Comparison of ENCODE assay signal across 14 cellular contexts in the genomic region with DNA sequence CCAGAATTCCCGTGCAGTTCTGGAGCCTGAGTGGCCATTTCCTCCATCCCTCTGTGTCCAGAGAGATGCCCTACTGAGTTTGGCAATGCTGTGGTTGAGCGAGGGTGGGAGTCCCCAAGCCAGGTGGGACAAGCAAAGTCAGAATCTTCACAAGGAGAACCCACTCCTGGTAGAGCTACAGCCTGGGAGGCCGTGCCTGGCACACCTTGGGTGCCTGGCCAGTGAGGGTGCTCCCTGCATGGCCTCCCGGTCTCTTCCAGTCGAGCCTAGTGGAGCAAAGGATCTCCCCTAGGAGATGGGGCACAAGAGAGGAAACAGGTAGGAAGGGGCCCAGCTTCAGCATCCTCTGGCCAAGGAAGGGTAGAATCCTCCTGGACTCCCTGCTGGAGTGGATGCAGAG. TPM values are rescaled to one million over a fixed set of nuclear protein-coding genes. Genes with fewer than 3 reads are reported as not detected.
DNase-seq lines count a peak whose midpoint lies in the region; ATAC-seq and TF ChIP-seq lines count a peak whose summit lies in the region.
"Had no signal": no experiment of that assay in that cellular context is flagged by ENCODE, and none has a peak within 500 bp of the region (broad histone marks: within the 10 kb centered on the region; RNA-seq: fewer than 3 reads in every experiment).

No MANE protein-coding gene starts in this region.

- no peaks in the 10 kb centered on the region for H3K9me3 Mint-ChIP-seq in activated CD4-positive, alpha-beta T cell treated with anti-CD3 and anti-CD28 coated beads for 36 hours (ENCODE audit: low read depth)
- H3K9me3 Mint-ChIP-seq in activated naive CD8-positive, alpha-beta T cell treated with anti-CD3 and anti-CD28 coated beads for 36 hours = no peaks in the 10 kb centered on the region
- peaks cover 2% of the 10 kb centered on the region for H3K9me3 Mint-ChIP-seq in neural progenitor cell

- CTCF ChIA-PET in activated CD4-positive, alpha-beta T cell treated with anti-CD3 and anti-CD28 coated beads for 36 hours (lab: Charles Lee) = interaction anchor here (0.6 to 1.4 kb wide), 9 partner anchors 9 to 1049 kb away, joined by 3 to 16 read pairs (median 5); a partner anchor contains a TSS

- H3K4me1 Mint-ChIP-seq in activated CD4-positive, alpha-beta T cell treated with anti-CD3 and anti-CD28 coated beads for 36 hours = peaks cover 19% of the 10 kb centered on the region
- peaks cover 18% of the 10 kb centered on the region for H3K4me1 Mint-ChIP-seq in activated naive CD8-positive, alpha-beta T cell treated with anti-CD3 and anti-CD28 coated beads for 36 hours
- peaks cover 32% of the 10 kb centered on the region for H3K4me1 Mint-ChIP-seq in neural progenitor cell

- H3K9ac ChIP-seq in DND-41 (ENCODE audit: low read depth, low read length) (peak overlapping the region; percentile 65), neural progenitor cell (no peak overlapping the region)
- H3K9ac ChIP-seq: parathyroid adenoma had no signal

- peaks cover 4% of the 10 kb centered on the region for H4K20me1 ChIP-seq in DND-41 (ENCODE audit: insufficient read depth, low read length)
- H4K20me1 ChIP-seq in neural progenitor cell (ENCODE audit: low read depth) = no peaks in the 10 kb centered on the region

- peaks cover 37% of the 10 kb centered on the region for H3F3A ChIP-seq in neural progenitor cell (ENCODE audit: low read depth)

- H3K4me2 ChIP-seq in DND-41 (ENCODE audit: insufficient read depth, low read length) (peak overlapping the region; percentile 99), neural progenitor cell (no peak overlapping the region)

- no peak for ATAC-seq in activated CD4-positive, alpha-beta T cell treated with anti-CD3 and anti-CD28 coated beads for 36 hours
- no peak for ATAC-seq in DND-41 (ENCODE audit: insufficient read depth, low read depth)

- TF ChIP-seq CTCF in DND-41 (IDR thresholded peaks at IDR 0.05; ENCODE audit: borderline replicate concordance, extremely low read depth, low read length, poor library complexity, severe bottlenecking) = no peak
- no peak for TF ChIP-seq CTCF in neural progenitor cell (IDR thresholded peaks at IDR 0.05)

- H3K4me3 Mint-ChIP-seq in activated CD4-positive, alpha-beta T cell treated with anti-CD3 and anti-CD28 coated beads for 36 hours = peak overlapping the region; percentile 68
- peak overlapping the region; percentile 73 for H3K4me3 Mint-ChIP-seq in activated naive CD8-positive, alpha-beta T cell treated with anti-CD3 and anti-CD28 coated beads for 36 hours
- peak overlapping the region; percentile 86 for H3K4me3 Mint-ChIP-seq in neural progenitor cell

- H3K4me1 ChIP-seq in DND-41 (ENCODE audit: insufficient read depth, low read length) (peaks cover 40% of the 10 kb centered on the region), neural progenitor cell (peaks cover 11% of the 10 kb centered on the region)
- H3K4me1 ChIP-seq: parathyroid adenoma had no signal

- H3K27me3 ChIP-seq in DND-41 (ENCODE audit: insufficient read depth, low read length, poor library complexity) (peaks cover 19% of the 10 kb centered on the region), neural progenitor cell (peaks cover 16% of the 10 kb centered on the region)
- H3K27me3 ChIP-seq: SJCRH30 had no signal

- H3K4me3 ChIP-seq in DND-41 (ENCODE audit: low read depth in 1 of 2, low read length in 2 of 2) (peak overlapping the region in 1 of 2 experiments; percentile 60; a peak in 2 of 4 replicates), neural progenitor cell (no peak overlapping the region)

- H3K36me3 ChIP-seq in DND-41 (ENCODE audit: insufficient read depth, low read length) (no peaks in the 10 kb centered on the region), neural progenitor cell (no peaks in the 10 kb centered on the region)
- H3K36me3 ChIP-seq: SJCRH30 had no signal

- H3K27ac ChIP-seq in DND-41 (ENCODE audit: low read length) (no peak overlapping the region), neural progenitor cell (no peak overlapping the region)
- H3K27ac ChIP-seq: parathyroid adenoma, SJCRH30 had no signal

- POLR2A ChIA-PET in activated CD4-positive, alpha-beta T cell treated with anti-CD3 and anti-CD28 coated beads for 36 hours (lab: Charles Lee) = interaction anchor here (0.7 to 1.8 kb wide), 4 partner anchors 51 to 105 kb away, joined by 3 to 5 read pairs (median 4); no protein-coding TSS in a partner anchor

- no peak for DNase-seq in activated CD4-positive, alpha-beta T cell treated with anti-CD3 and anti-CD28 coated beads for 36 hours
- DNase-seq in activated CD4-positive, alpha-beta T cell treated with anti-CD3 and anti-CD28 coated beads for 4 hours = no peak
- DNase-seq in DND-41 (no peak), neural progenitor cell (ENCODE audit: low spot score) (no peak), NCI-H1417 treated with DMSO at 0.1 percent for 48 hours (lab: John Stamatoyannopoulos, UW) (no peak), mesenteric fat pad (ENCODE audit: low spot score) (no peak), NCI-H1694 (lab: John Stamatoyannopoulos, UW) (no peak)
- no peak for DNase-seq in activated naive CD8-positive, alpha-beta T cell treated with anti-CD3 and anti-CD28 coated beads for 36 hours
- DNase-seq: amniotic stem cell, KBM-7, mesendoderm, NCI-H1105 treated with DMSO at 0.1 percent for 48 hours, SJCRH30 had no signal

- H3K9me3 ChIP-seq in DND-41 (ENCODE audit: insufficient read depth, low read length, severe bottlenecking) (no peaks in the 10 kb centered on the region), neural progenitor cell (ENCODE audit: low read depth) (no peaks in the 10 kb centered on the region)
- H3K9me3 ChIP-seq: SJCRH30 had no signal

- H3K79me2 ChIP-seq in DND-41 (ENCODE audit: insufficient read depth, low read length) (no peaks in the 10 kb centered on the region), neural progenitor cell (ENCODE audit: low read depth) (no peaks in the 10 kb centered on the region)
- H3K79me2 ChIP-seq: parathyroid adenoma had no signal

- H2AFZ ChIP-seq in DND-41 (ENCODE audit: low read depth, low read length) (peak overlapping the region; percentile 89), neural progenitor cell (replicated peaks) (no peak overlapping the region)
- H2AFZ ChIP-seq: parathyroid adenoma had no signal

- intact Hi-C loops in activated CD4-positive, alpha-beta T cell treated with anti-CD3 and anti-CD28 coated beads for 36 hours (cut with DNase I, micrococcal nuclease) = loop anchor here (2.0 to 10.0 kb wide), 8 partner anchors 38 to 646 kb away; a partner anchor contains a TSS

- no peaks in the 10 kb centered on the region for H3K27me3 Mint-ChIP-seq in activated CD4-positive, alpha-beta T cell treated with anti-CD3 and anti-CD28 coated beads for 36 hours
- peaks cover 4% of the 10 kb centered on the region for H3K27me3 Mint-ChIP-seq in activated naive CD8-positive, alpha-beta T cell treated with anti-CD3 and anti-CD28 coated beads for 36 hours
- peaks cover 26% of the 10 kb centered on the region for H3K27me3 Mint-ChIP-seq in neural progenitor cell (ENCODE audit: insufficient read depth, low read depth)

- no peak overlapping the region for H3K27ac Mint-ChIP-seq in activated CD4-positive, alpha-beta T cell treated with anti-CD3 and anti-CD28 coated beads for 36 hours
- H3K27ac Mint-ChIP-seq in activated naive CD8-positive, alpha-beta T cell treated with anti-CD3 and anti-CD28 coated beads for 36 hours = peak overlapping the region; percentile 72
- H3K27ac Mint-ChIP-seq in neural progenitor cell = no peak overlapping the region

- H3K36me3 Mint-ChIP-seq in activated CD4-positive, alpha-beta T cell treated with anti-CD3 and anti-CD28 coated beads for 36 hours (ENCODE audit: low read depth) = no peaks in the 10 kb centered on the region
- no peaks in the 10 kb centered on the region for H3K36me3 Mint-ChIP-seq in activated naive CD8-positive, alpha-beta T cell treated with anti-CD3 and anti-CD28 coated beads for 36 hours
- H3K36me3 Mint-ChIP-seq in neural progenitor cell = no peaks in the 10 kb centered on the region

RNA-seq across cellular contexts. Expression of a gene that starts 57.9 kb away (rescaled TPM):
- 100 to 1,000 TPM; 176 to 275 TPM for total RNA-seq in activated CD4-positive, alpha-beta T cell treated with anti-CD3 and anti-CD28 coated beads for 36 hours
- total RNA-seq in activated naive CD8-positive, alpha-beta T cell treated with anti-CD3 and anti-CD28 coated beads for 36 hours = 100 to 1,000 TPM; 342 to 363 TPM
- total RNA-seq in neural progenitor cell (ENCODE audit: low replicate concordance) (1,442 and 1,689 TPM in 2 replicates), mesenteric fat pad (321 TPM)
